In the genomic region with DNA sequence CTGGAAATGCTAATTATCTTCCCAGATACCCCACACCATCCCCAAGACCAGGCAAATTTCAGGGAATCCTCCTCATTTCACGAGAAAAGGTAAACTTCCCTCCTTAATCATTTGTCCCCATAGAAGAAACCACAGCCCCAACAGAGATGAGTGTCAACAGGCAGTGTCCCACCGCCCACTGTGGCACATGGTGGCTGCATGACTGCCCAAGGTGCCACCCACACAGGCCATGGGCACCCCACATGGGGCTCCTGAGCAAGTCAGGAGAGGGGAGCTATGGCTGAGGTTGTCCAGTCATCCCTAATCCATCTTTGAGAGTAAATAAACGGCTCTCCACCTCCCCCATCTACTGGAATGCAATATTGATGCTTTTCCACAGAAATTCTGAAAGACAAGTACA, we compare ENCODE assay signal across 29 cellular contexts. TPM values are rescaled to one million over a fixed set of nuclear protein-coding genes. Genes with fewer than 3 reads are reported as not detected.
"Had no signal": no experiment of that assay in that cellular context is flagged by ENCODE, and none has a peak within 500 bp of the region (broad histone marks: within the 10 kb centered on the region; RNA-seq: fewer than 3 reads in every experiment).

No MANE protein-coding gene starts in this region.

- H3K36me3 ChIP-seq: esophagus muscularis mucosa, gastrocnemius medialis, heart right ventricle, left lung, lower lobe of right lung had no signal

- H3K27ac Mint-ChIP-seq: immature natural killer cell, mesothelial cell of epicardium had no signal

- H3K27ac ChIP-seq: coronary artery, esophagus muscularis mucosa, gastrocnemius medialis, heart right ventricle, left lung, lower lobe of right lung had no signal

- H3K4me3 Mint-ChIP-seq: immature natural killer cell, mesothelial cell of epicardium had no signal

- H3K36me3 Mint-ChIP-seq: immature natural killer cell, mesothelial cell of epicardium had no signal

- H3K9me3 ChIP-seq: esophagus muscularis mucosa, gastrocnemius medialis, heart right ventricle, left lung, lower lobe of right lung, mucosa of descending colon had no signal

- H3K4me1 Mint-ChIP-seq: immature natural killer cell, mesothelial cell of epicardium had no signal

- H3K4me3 ChIP-seq: coronary artery, dorsolateral prefrontal cortex, esophagus muscularis mucosa, gastrocnemius medialis, heart right ventricle, left lung, lower lobe of right lung, mucosa of descending colon had no signal

- H3K4me1 ChIP-seq: esophagus muscularis mucosa, gastrocnemius medialis, heart right ventricle, left lung, lower lobe of right lung had no signal

- DNase-seq: dermis blood vessel endothelial cell; dorsolateral prefrontal cortex; effector CD4-positive, alpha-beta T cell; effector memory CD4-positive, alpha-beta T cell; foreskin fibroblast; foreskin melanocyte; gastrocnemius medialis; glutamatergic neuron; heart right ventricle; hippocampal formation; immature natural killer cell; left cardiac atrium; left lung; left ventricle myocardium superior; lower lobe of right lung; mesenchymal stem cell; mucosa of descending colon had no signal

- H3K9me3 Mint-ChIP-seq: immature natural killer cell, mesothelial cell of epicardium had no signal

- H3K27me3 ChIP-seq: dorsolateral prefrontal cortex, gastrocnemius medialis, left lung had no signal

- ATAC-seq: gastrocnemius medialis, heart right ventricle, left cardiac atrium, left lung, left ventricle myocardium superior, lower lobe of right lung, mucosa of descending colon had no signal

RNA-seq across cellular contexts. Expression of a gene that starts 44.1 kb away (rescaled TPM):
- total RNA-seq: cerebellum, dermis blood vessel endothelial cell, endothelial cell of umbilical vein, epithelial cell of proximal tubule, esophagus muscularis mucosa, gastrocnemius medialis, glomerular endothelial cell, kidney epithelial cell, left cardiac atrium, left lung, left ventricle myocardium superior, lower leg skin, lower lobe of right lung, lung microvascular endothelial cell, mesenteric fat pad, mesothelial cell of epicardium, mucosa of descending colon, myocyte had no signal

RNA-seq across cellular contexts. Expression of a gene that starts 44.7 kb away (rescaled TPM):
- total RNA-seq: cerebellum, dermis blood vessel endothelial cell, endothelial cell of umbilical vein, gastrocnemius medialis, lung microvascular endothelial cell, mesenteric fat pad, mucosa of descending colon, myocyte had no signal
